In the genomic region with DNA sequence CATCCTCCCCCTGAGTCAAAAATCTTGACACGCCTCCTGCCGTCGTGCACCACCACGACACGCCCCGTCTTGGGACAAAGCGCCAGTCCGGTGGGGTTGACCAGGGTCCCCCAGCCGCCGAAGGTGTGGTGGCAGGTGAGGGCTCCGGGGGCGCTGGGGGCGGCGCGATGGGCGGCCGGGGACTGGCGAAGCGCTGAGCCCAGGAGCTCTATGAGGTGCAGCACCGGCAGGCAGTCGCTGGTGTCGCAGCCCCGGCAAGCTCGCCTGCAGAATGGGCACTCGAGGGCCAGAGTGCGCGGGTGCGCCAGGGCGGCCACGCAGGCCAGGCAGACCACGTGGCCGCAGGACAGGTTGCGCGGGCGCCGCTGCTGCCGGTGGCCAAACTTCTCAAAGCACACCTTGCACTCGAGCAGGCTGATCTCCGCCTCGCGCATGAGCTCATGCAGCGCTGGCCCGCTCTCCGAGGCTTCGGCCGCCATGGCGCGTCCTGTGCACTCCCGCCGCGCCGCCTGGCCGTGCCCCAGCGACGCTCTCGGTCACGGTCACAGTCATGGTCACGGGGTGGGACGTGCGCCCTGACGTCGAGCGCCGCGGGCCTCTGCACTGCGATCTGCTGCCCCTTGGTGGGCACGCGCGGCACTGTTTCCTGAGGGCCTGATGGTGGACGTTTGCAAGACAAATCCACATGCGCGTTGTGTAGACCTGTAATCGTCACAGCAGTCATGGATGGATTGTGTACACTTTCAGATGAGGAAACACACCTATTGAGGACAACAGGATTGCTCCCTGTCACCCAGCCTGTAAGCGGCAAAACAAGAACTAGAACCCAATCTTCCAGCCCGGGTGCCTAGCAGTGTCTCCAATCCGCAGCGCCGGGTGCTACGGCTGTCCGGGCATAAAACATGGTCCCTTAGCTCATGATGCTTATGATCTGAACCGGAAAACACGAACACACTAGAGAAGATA, we compare ENCODE assay signal across 8 cellular contexts. TPM values are rescaled to one million over a fixed set of nuclear protein-coding genes. Genes with fewer than 3 reads are reported as not detected.
DNase-seq lines count a peak whose midpoint lies in the region; ATAC-seq lines count a peak whose summit lies in the region.

A gene (minus strand): TSS at position 550 of the 966 bp plus-strand sequence. CDS start 71 bp downstream, at position 479.

- no peaks in the 10 kb centered on the region for H3K9me3 ChIP-seq in endocrine pancreas (ENCODE audit: control insufficient read depth, low read length)

- H3K36me3 ChIP-seq in endocrine pancreas (ENCODE audit: control insufficient read depth, insufficient read depth, low read length) = no peaks in the 10 kb centered on the region
- H3K36me3 ChIP-seq in mesendoderm (ENCODE audit: control insufficient read depth, insufficient read depth, low read length) = no peaks in the 10 kb centered on the region

- no peak within 1 kb of the TSS for H2BK120ac ChIP-seq in mesendoderm (ENCODE audit: low read depth, low read length)

- H2BK15ac ChIP-seq in mesendoderm (replicated peaks; ENCODE audit: low read depth) = no peak within 1 kb of the TSS

- H3K18ac ChIP-seq in mesendoderm (ENCODE audit: low read length) = no peak within 1 kb of the TSS

- no peak within 1 kb of the TSS for H4K5ac ChIP-seq in mesendoderm (ENCODE audit: low read length)

- peak within 1 kb of the TSS; percentile 58 for H3K4me3 ChIP-seq in endocrine pancreas (ENCODE audit: control insufficient read depth, insufficient read depth, low read length)
- peak within 1 kb of the TSS; percentile 29 for H3K4me3 ChIP-seq in mesendoderm (ENCODE audit: low read length)

- peak within 1 kb of the TSS; percentile 92 for H3K56ac ChIP-seq in mesendoderm (ENCODE audit: low read length)

- ATAC-seq in GM18858 (IDR thresholded peaks at IDR 0.05; ENCODE audit: unreplicated experiment) (peak; percentile 95), HG03060 (IDR thresholded peaks at IDR 0.05; ENCODE audit: low read depth, unreplicated experiment) (peak; percentile 70)

- no peaks in the 10 kb centered on the region for H3K79me2 ChIP-seq in mesendoderm (ENCODE audit: control insufficient read depth, insufficient read depth, low read length)

- H4K8ac ChIP-seq in mesendoderm (ENCODE audit: low read depth, low read length) = no peak within 1 kb of the TSS

- H3K4ac ChIP-seq in mesendoderm (ENCODE audit: low read depth, low read length) = no peak within 1 kb of the TSS

- peak within 1 kb of the TSS; percentile 59 for H3K4me2 ChIP-seq in mesendoderm (ENCODE audit: low read length)

- no peaks in the 10 kb centered on the region for H3K79me1 ChIP-seq in mesendoderm (ENCODE audit: low read length)

- H3K9ac ChIP-seq in endocrine pancreas (ENCODE audit: control insufficient read depth, insufficient read depth, low read length) (peak within 1 kb of the TSS; percentile 67), mesendoderm (ENCODE audit: low read length) (peak within 1 kb of the TSS; percentile 75)

- H3K4me1 ChIP-seq in endocrine pancreas (ENCODE audit: control insufficient read depth, insufficient read depth, low read length) = peaks cover 4% of the 10 kb centered on the region
- peaks cover 2% of the 10 kb centered on the region for H3K4me1 ChIP-seq in mesendoderm (ENCODE audit: control insufficient read depth, low read depth, low read length)

- no peak within 1 kb of the TSS for H2BK5ac ChIP-seq in mesendoderm (ENCODE audit: low read length)

- H3K27ac ChIP-seq in mesendoderm (ENCODE audit: low read depth, low read length) = no peak within 1 kb of the TSS

- peak; percentile 78 for DNase-seq in NCI-H460 (ENCODE audit: extremely low read depth, low read depth)
- peak; percentile 25 for DNase-seq in activated CD8-positive, alpha-beta memory T cell treated with anti-CD3 and anti-CD28 coated beads, Interleukin-2, amount 50 U/mL, for 1 hour (ENCODE audit: extremely low read depth)
- peak; percentile 90 for DNase-seq in mesendoderm
- DNase-seq in stimulated activated CD8-positive, alpha-beta memory T cell treated with anti-CD3 and anti-CD28 coated beads, Interleukin-12 subunit alpha, Interleukin-12 subunit beta, amount 100 ng/mL, for 1 hour (ENCODE audit: low read depth) = peak; percentile 52
- no peak for DNase-seq in NCI-H1436 treated with DMSO at 0.1 percent for 48 hours (lab: John Stamatoyannopoulos, UW)

- H3K27me3 ChIP-seq in endocrine pancreas (ENCODE audit: control insufficient read depth, insufficient read depth, low read length) (no peaks in the 10 kb centered on the region), mesendoderm (ENCODE audit: insufficient read depth, low read length, poor library complexity) (no peaks in the 10 kb centered on the region)

- H2AK5ac ChIP-seq in mesendoderm (ENCODE audit: low read length) = no peak within 1 kb of the TSS

- no peak within 1 kb of the TSS for H3K23ac ChIP-seq in mesendoderm (ENCODE audit: low read length)

- no CpG with 5 or more reads among the region's 82 CpGs for whole genome bisulfite sequencing in mesendoderm (ENCODE audit: extremely low coverage, insufficient coverage, low lambda C conversion rate)

RNA-seq across cellular contexts. Expression of the gene that starts here (rescaled TPM):
- 0.82 and 0.98 TPM in 2 replicates for total RNA-seq in NCI-H460 (2014; rRNA removed; shearing (Covaris generic))
- polyA plus RNA-seq in NCI-H460 (2014; cell fraction: nucleus; rRNA removed) = 0.31 and 0.80 TPM in 2 replicates
- 1.1 TPM for polyA plus RNA-seq in mesendoderm (2013, experiment 1 of 2)
- polyA plus RNA-seq in mesendoderm (2013, experiment 2 of 2) = 1.2 TPM

Comparison
In these comparisons a context has a peak if more than half of its experiments do, and no peak if none do; other contexts are left out.
1. Peak in DNase-seq in NCI-H460; RNA of the gene not detected or under 1 TPM.